In genomic region chr2:219368690-219369108, GRCh38 we compare ENCODE assay signal across 12 cellular contexts. TPM values are rescaled to one million over a fixed set of nuclear protein-coding genes. Genes with fewer than 3 reads are reported as not detected.
DNase-seq lines count a peak whose midpoint lies in the region; ATAC-seq and TF ChIP-seq lines count a peak whose summit lies in the region.
"Had no signal": no experiment of that assay in that cellular context is flagged by ENCODE, and none has a peak within 500 bp of the region (broad histone marks: within the 10 kb centered on the region; RNA-seq: fewer than 3 reads in every experiment).

No MANE protein-coding gene starts in this region.

- H2AFZ ChIP-seq in PC-3 (ENCODE audit: low read length), result no peak overlapping the region

- intact Hi-C loops in PC-3 (cut with micrococcal nuclease) (no loop called here), esophagus squamous epithelium (cut with DNase I) (no loop called here), left colon (cut with DNase I, micrococcal nuclease) (no loop called here)

- no peaks in the 10 kb centered on the region for H3K79me2 ChIP-seq in PC-3 (ENCODE audit: low read length)

- no peak for TF ChIP-seq POLR2A in esophagus squamous epithelium (IDR thresholded peaks at IDR 0.05)

- TF ChIP-seq CTCF in AG04450 (IDR thresholded peaks at IDR 0.05; ENCODE audit: low read depth, low read length), result no peak
- no peak for TF ChIP-seq CTCF in PC-3 (conservative IDR thresholded peaks at IDR 0.05; ENCODE audit: low read depth, low read length)
- TF ChIP-seq CTCF in esophagus squamous epithelium (IDR thresholded peaks at IDR 0.05), result no peak

- POLR2A ChIA-PET in AG04450 (lab: Yijun Ruan, JAX) (interaction anchor here (0.6 to 2.1 kb wide), 4 partner anchors 10 to 23 kb away, joined by 3 to 14 read pairs (median 4); partner anchors contain the start of gene DNPEP), PC-3 (lab: Charles Lee; ENCODE audit: unreplicated experiment) (no interaction called here)

- H3K36me3 ChIP-seq in PC-3 (ENCODE audit: low read depth, low read length), result no peaks in the 10 kb centered on the region; the same call in 1 of the 2 replicates
- H3K36me3 ChIP-seq in esophagus squamous epithelium, result peaks cover 0 to 8% (median 4%) of the 10 kb centered on the region in 3 donors
- H3K36me3 ChIP-seq in muscle layer of colon (ENCODE audit: insufficient read depth, low read length), result peaks cover 4% of the 10 kb centered on the region

- DNase-seq in AG04450 (ENCODE audit: low read depth, low spot score) (peak; percentile 62), PC-3 (peak; percentile 23), esophagus squamous epithelium (lab: John Stamatoyannopoulos, UW) (no peak), middle frontal gyrus (ENCODE audit: extremely low spot score, low spot score) (no peak), KG1 (lab: John Stamatoyannopoulos, UW) (no peak), NCI-H1105 (lab: John Stamatoyannopoulos, UW) (no peak), left colon (no peak)
- DNase-seq: activated naive CD8-positive, alpha-beta T cell treated with anti-CD3 and anti-CD28 coated beads for 36 hours; CD4-positive, alpha-beta T cell; NCI-H187; stimulated activated CD4-positive, alpha-beta T cell treated with anti-CD3 and anti-CD28 coated beads, Interleukin-4, amount 100 ng/mL, for 1 hour had no signal

- H3K27ac ChIP-seq in AG04450 (ENCODE audit: low read depth, low read length) (peak overlapping the region; percentile 81), PC-3 (ENCODE audit: low read length) (no peak overlapping the region), esophagus squamous epithelium (peak overlapping the region in 3 of 4 donors; percentile 45 to 74 (median 63)), muscle layer of colon (ENCODE audit: low read depth, low read length) (peak overlapping the region; percentile 68)

- H3K4me1 ChIP-seq in PC-3 (ENCODE audit: insufficient read depth, low read length), result no peaks in the 10 kb centered on the region
- peaks cover 0 to 17% (median 4%) of the 10 kb centered on the region in 3 donors for H3K4me1 ChIP-seq in esophagus squamous epithelium
- peaks cover 7% of the 10 kb centered on the region for H3K4me1 ChIP-seq in muscle layer of colon (ENCODE audit: insufficient read depth, low read length)

- H3K9ac ChIP-seq in PC-3 (ENCODE audit: low read length) (no peak overlapping the region), muscle layer of colon (ENCODE audit: low read length) (peak overlapping the region; percentile 33)

- WGBS in esophagus squamous epithelium, 2 donors, result 19 to 31% methylated on average over 2 of the region's 2 CpGs

- no peaks in the 10 kb centered on the region for H3K9me2 ChIP-seq in PC-3 (replicated peaks; ENCODE audit: low read length)

- H3K9me3 ChIP-seq in AG04450 (ENCODE audit: control insufficient read depth, insufficient read depth, low read length) (no peaks in the 10 kb centered on the region), PC-3 (ENCODE audit: low read length) (no peaks in the 10 kb centered on the region), esophagus squamous epithelium (no peaks in the 10 kb centered on the region), muscle layer of colon (ENCODE audit: low read length) (no peaks in the 10 kb centered on the region)

- H3K4me3 ChIP-seq in AG04450 (ENCODE audit: low read depth, low read length) (peak overlapping the region; percentile 31; the same call in 1 of the 2 replicates), PC-3 (ENCODE audit: low read length) (no peak overlapping the region), esophagus squamous epithelium (peak overlapping the region in 1 of 4 donors; percentile 7), muscle layer of colon (ENCODE audit: low read depth in 1 of 2, low read length in 2 of 2) (no peak overlapping the region)

- ATAC-seq in PC-3 (peak; percentile 57), left colon (no peak)

- no peak overlapping the region for H3K4me2 ChIP-seq in PC-3 (ENCODE audit: low read length)

- CTCF ChIA-PET in AG04450 (lab: Charles Lee), result interaction anchor here (0.8 to 2.1 kb wide), 4 partner anchors 9 to 161 kb away, joined by 3 to 11 read pairs (median 7); no protein-coding TSS in a partner anchor
- CTCF ChIA-PET in PC-3 (lab: Charles Lee), result no interaction called here

- BruUV-seq in PC-3 (replicated peaks; lab: Mats Ljungman, UMichigan), result no TSS peak

- no peaks in the 10 kb centered on the region for H4K20me1 ChIP-seq in PC-3 (ENCODE audit: low read length)

- H3F3A ChIP-seq in PC-3 (ENCODE audit: low read length, unreplicated experiment), result no peaks in the 10 kb centered on the region

- H3K27me3 ChIP-seq in AG04450 (ENCODE audit: control insufficient read depth, insufficient read depth, low read length) (no peaks in the 10 kb centered on the region), PC-3 (ENCODE audit: low read length) (no peaks in the 10 kb centered on the region), esophagus squamous epithelium (no peaks in the 10 kb centered on the region), muscle layer of colon (ENCODE audit: control insufficient read depth in 1 of 2, insufficient read depth in 2 of 2, low read length in 2 of 2) (no peaks in the 10 kb centered on the region)

RNA-seq across cellular contexts. Expression of gene DNPEP, which starts 19.0 kb away (rescaled TPM):
- 41.5 and 71.2 TPM in 2 replicates for polyA plus RNA-seq in AG04450 (2011; rRNA removed)
- 48.2 and 81.9 TPM in 2 replicates for polyA minus RNA-seq in AG04450 (2011; rRNA and poly(A)+ RNA removed)
- total RNA-seq in PC-3 (2014; rRNA removed) (86.2 and 114 TPM in 2 replicates), esophagus squamous epithelium (10 to 100 TPM; 36.7 to 82.4 (median 39.5) TPM), left colon (100 to 1,000 TPM in 1 of 2 donors, 10 to 100 TPM in 1; 94.2 to 130 TPM)

RNA-seq across cellular contexts. Expression of gene RESP18, which starts 36.2 kb away (rescaled TPM):
- polyA plus RNA-seq in AG04450 (2011; rRNA removed), result not detected in 2 replicates
- polyA minus RNA-seq in AG04450 (2011; rRNA and poly(A)+ RNA removed), result not detected in 2 replicates
- total RNA-seq in PC-3 (2014; rRNA removed) (not detected in 2 replicates), esophagus squamous epithelium (not detected), left colon (not detected)
- total RNA-seq: activated naive CD8-positive, alpha-beta T cell treated with anti-CD3 and anti-CD28 coated beads for 36 hours; CD4-positive, alpha-beta T cell had no signal

RNA-seq across cellular contexts. Expression of gene DES, which starts 49.5 kb away (rescaled TPM):
- polyA plus RNA-seq in AG04450 (2011; rRNA removed), result 19.8 and 24.9 TPM in 2 replicates
- 40.7 and 49.5 TPM in 2 replicates for polyA minus RNA-seq in AG04450 (2011; rRNA and poly(A)+ RNA removed)
- not detected in 2 replicates for total RNA-seq in PC-3 (2014; rRNA removed)
- 1,000 to 10,000 TPM in 1 of 4 donors, 100 to 1,000 TPM in 3; 120 to 2,698 (median 303) TPM for total RNA-seq in esophagus squamous epithelium
- total RNA-seq in left colon, result 100 to 1,000 TPM in 1 of 2 donors, 10 to 100 TPM in 1; 18.5 to 706 TPM
- total RNA-seq: CD4-positive, alpha-beta T cell had no signal

RNA-seq across cellular contexts. Expression of gene PTPRN, which starts 59.5 kb away (rescaled TPM):
- 11.7 and 15.1 TPM in 2 replicates for polyA plus RNA-seq in AG04450 (2011; rRNA removed)
- 19.8 and 26.2 TPM in 2 replicates for polyA minus RNA-seq in AG04450 (2011; rRNA and poly(A)+ RNA removed)
- 0.07 TPM in 1 of 2 replicates, not detected in the other for total RNA-seq in PC-3 (2014; rRNA removed)
- total RNA-seq in esophagus squamous epithelium, result not detected
- total RNA-seq in left colon, result 1 to 10 TPM; 1.9 to 2.3 TPM
- total RNA-seq: CD4-positive, alpha-beta T cell had no signal

Comparison
In these comparisons a context has a peak if more than half of its experiments do, and no peak if none do; other contexts are left out.
1. DNase-seq: peak in AG04450 (single experiment) and PC-3 (single experiment); none in esophagus squamous epithelium (single experiment), middle frontal gyrus (single experiment), KG1 (single experiment), NCI-H1105 (single experiment) and left colon (0 of 2).
2. RNA of gene DES, which starts 49.5 kb away (total RNA-seq): 18.5 to 706 TPM in left colon and 120 to 2,698 TPM in esophagus squamous epithelium; not detected in PC-3; every median in the first group is over 10 times any median in the second.